In genomic region chr4:82889287-82889686, GRCh38 we compare ENCODE assay signal across 8 cellular contexts. TPM values are rescaled to one million over a fixed set of nuclear protein-coding genes. Genes with fewer than 3 reads are reported as not detected.
DNase-seq lines count a peak whose midpoint lies in the region; ATAC-seq and TF ChIP-seq lines count a peak whose summit lies in the region.

No MANE protein-coding gene starts in this region.

- TF ChIP-seq CTCF in CD14-positive monocyte (IDR thresholded peaks at IDR 0.05) (no peak), chondrocyte (IDR thresholded peaks at IDR 0.05) (no peak), natural killer cell (IDR thresholded peaks at IDR 0.05) (no peak)

- H3K27me3 Mint-ChIP-seq in CD14-positive monocyte (ENCODE audit: low read depth in 3 of 3) (no peaks in the 10 kb centered on the region), chondrocyte (ENCODE audit: low read depth) (no peaks in the 10 kb centered on the region), natural killer cell (ENCODE audit: low read depth in 2 of 2) (no peaks in the 10 kb centered on the region)

- peaks cover 53% of the 10 kb centered on the region for H3K4me1 ChIP-seq in Karpas-422 (ENCODE audit: low read length)

- intact Hi-C loops in CD14-positive monocyte (cut with micrococcal nuclease), result no loop called here
- intact Hi-C loops in natural killer cell (cut with micrococcal nuclease), result no loop called here

- H3K4me1 Mint-ChIP-seq in CD14-positive monocyte (peaks cover 36% of the 10 kb centered on the region), chondrocyte (ENCODE audit: low read depth) (peaks cover 60% of the 10 kb centered on the region), natural killer cell (peaks cover 27 to 46% of the 10 kb centered on the region in 2 donors)

- no peaks in the 10 kb centered on the region for H4K20me1 ChIP-seq in Karpas-422 (ENCODE audit: insufficient read depth, low read depth, low read length)

- peaks cover 62% of the 10 kb centered on the region for H3K79me2 ChIP-seq in Karpas-422 (ENCODE audit: low read length)

- ATAC-seq in natural killer cell (no peak), HG02759 (IDR thresholded peaks at IDR 0.05; ENCODE audit: unreplicated experiment) (no peak)

- no peaks in the 10 kb centered on the region for H3K9me2 ChIP-seq in Karpas-422 (replicated peaks; ENCODE audit: insufficient read depth, low read length)

- no peaks in the 10 kb centered on the region for H3K27me3 ChIP-seq in Karpas-422 (ENCODE audit: low read length)

- H3K4me3 Mint-ChIP-seq in CD14-positive monocyte, result peak overlapping the region; percentile 89 to 95
- peak overlapping the region; percentile 92 for H3K4me3 Mint-ChIP-seq in chondrocyte (ENCODE audit: unreplicated experiment)
- H3K4me3 Mint-ChIP-seq in natural killer cell, result peak overlapping the region; percentile 96

- no peaks in the 10 kb centered on the region for H3K9me3 ChIP-seq in Karpas-422 (ENCODE audit: low read length)

- peak overlapping the region in 4 of 7 donors; percentile 94 to 98 (median 96) for H3K27ac Mint-ChIP-seq in CD14-positive monocyte
- peak overlapping the region; percentile 99 for H3K27ac Mint-ChIP-seq in chondrocyte (ENCODE audit: unreplicated experiment)
- H3K27ac Mint-ChIP-seq in natural killer cell, result peak overlapping the region; percentile 97 to 99

- peaks cover 12% of the 10 kb centered on the region; the same call in 1 of the 2 replicates for H3K36me3 ChIP-seq in Karpas-422 (ENCODE audit: insufficient read depth, low read length)

- no peak overlapping the region for H2AFZ ChIP-seq in Karpas-422 (ENCODE audit: low read length)

- H3K9me3 Mint-ChIP-seq in CD14-positive monocyte (no peaks in the 10 kb centered on the region), chondrocyte (ENCODE audit: low read depth) (no peaks in the 10 kb centered on the region), natural killer cell (no peaks in the 10 kb centered on the region)

- peaks cover 12 to 18% of the 10 kb centered on the region in 2 donors for H3K36me3 Mint-ChIP-seq in CD14-positive monocyte
- H3K36me3 Mint-ChIP-seq in chondrocyte (ENCODE audit: low read depth), result peaks cover 11% of the 10 kb centered on the region
- peaks cover 4% of the 10 kb centered on the region for H3K36me3 Mint-ChIP-seq in natural killer cell

- H3K4me3 ChIP-seq in Karpas-422 (ENCODE audit: low read length), result peak overlapping the region; percentile 84

- DNase-seq in CD14-positive monocyte (ENCODE audit: low spot score) (no peak), Karpas-422 (no peak), chondrocyte (ENCODE audit: low spot score) (no peak), natural killer cell (no peak), NCI-H2029 (lab: John Stamatoyannopoulos, UW) (no peak), hippocampal formation (lab: John Stamatoyannopoulos, UW) (no peak)
- DNase-seq in stimulated activated CD4-positive, alpha-beta T cell treated with anti-CD3 and anti-CD28 coated beads, Interleukin-12 subunit alpha, Interleukin-12 subunit beta, amount 100 ng/mL, for 4 hours, result no peak

- no peak overlapping the region for H3K27ac ChIP-seq in Karpas-422 (ENCODE audit: low read length)

- peak overlapping the region; percentile 91 for H3K9ac ChIP-seq in Karpas-422 (ENCODE audit: low read length)

- H3K4me2 ChIP-seq in Karpas-422 (ENCODE audit: low read depth, low read length, poor library complexity, severe bottlenecking), result peak overlapping the region; percentile 72

RNA-seq across cellular contexts. Expression of gene SEC31A, which starts 1.7 kb away (rescaled TPM):
- polyA plus RNA-seq in CD14-positive monocyte, result 100 to 1,000 TPM; 107 to 120 TPM
- total RNA-seq in Karpas-422 (2014; rRNA removed; shearing (Covaris generic); ENCODE audit: low replicate concordance), result 48.1 and 70.2 TPM in 2 replicates
- total RNA-seq in chondrocyte (406 to 470 TPM (median 421 TPM) in 3 replicates), natural killer cell (100 to 1,000 TPM; 176 to 183 (median 177) TPM)

RNA-seq across cellular contexts. Expression of gene THAP9, which starts 11.2 kb away (rescaled TPM):
- 1 to 10 TPM; 1.4 TPM for polyA plus RNA-seq in CD14-positive monocyte
- 2.5 and 8.2 TPM in 2 replicates for total RNA-seq in Karpas-422 (2014; rRNA removed; shearing (Covaris generic); ENCODE audit: low replicate concordance)
- 3.0 to 4.3 TPM (median 3.6 TPM) in 3 replicates for total RNA-seq in chondrocyte
- 1 to 10 TPM; 1.6 to 2.6 (median 2.1) TPM for total RNA-seq in natural killer cell
